8 cellular contexts compared by ENCODE assay signal in genomic region chr7:44621343-44622103, GRCh38. TPM values are rescaled to one million over a fixed set of nuclear protein-coding genes. Genes with fewer than 3 reads are reported as not detected.
DNase-seq lines count a peak whose midpoint lies in the region; ATAC-seq and TF ChIP-seq lines count a peak whose summit lies in the region.
"Not testable (repeated sequence)": the region's sequence is repeated elsewhere in the genome, so short reads cannot be mapped to it uniquely, and the experiment has no call there.

No MANE protein-coding gene starts in this region.

- peaks cover 31 to 56% of the 10 kb centered on the region in 2 donors for H3K4me1 ChIP-seq in adrenal gland (replicated peaks in 1 of 2)
- peaks cover 0 to 48% (median 4%) of the 10 kb centered on the region in 4 donors for H3K4me1 ChIP-seq in tibial nerve

- peak overlapping the region; percentile 5; the same call in 1 of the 2 replicates for H3K4me3 ChIP-seq in LNCaP clone FGC (ENCODE audit: low read depth, low read length)
- H3K4me3 ChIP-seq in adrenal gland, tibial nerve: not testable (repeated sequence)

- H3K36me3 ChIP-seq in adrenal gland (replicated peaks in 1 of 2) (peaks cover 0 to 17% of the 10 kb centered on the region in 2 donors), tibial nerve (peaks cover 0 to 27% (median 0%) of the 10 kb centered on the region in 3 donors)

- intact Hi-C loops in adrenal gland (cut with DNase I); left colon (cut with DNase I, micrococcal nuclease): not testable (repeated sequence)

- TF ChIP-seq EP300 in tibial nerve (IDR thresholded peaks at IDR 0.05), result not testable (repeated sequence)

- WGBS in adrenal gland, 4 donors, result 64 to 73% (median 67%) methylated on average over 12 of the region's 12 CpGs
- WGBS in tibial nerve, 2 donors, result 77 to 80% methylated on average over 12 of the region's 12 CpGs

- DNase-seq in CD1c-positive myeloid dendritic cell (ENCODE audit: extremely low spot score) (peak; percentile 79), adrenal gland (peak in 5 of 7 donors; percentile 66 to 76 (median 68)), fibroblast of gingiva (ENCODE audit: low read depth) (peak; percentile 63)
- DNase-seq in LNCaP clone FGC (ENCODE audit: low read depth); left colon; osteocyte (ENCODE audit: extremely low spot score, unreplicated experiment); tibial nerve (ENCODE audit: low spot score in 2 of 2): not testable (repeated sequence)

- H3K27ac ChIP-seq in VCaP (peak overlapping the region; percentile 55), adrenal gland (peak overlapping the region; percentile 80 to 90 (median 83)), tibial nerve (peak overlapping the region in 3 of 4 donors; percentile 34 to 74 (median 40))

- not testable (repeated sequence) for H3K9me3 Mint-ChIP-seq in osteocyte (ENCODE audit: unreplicated experiment)

- not testable (repeated sequence) for TF ChIP-seq POLR2A in adrenal gland (IDR thresholded peaks at IDR 0.05); tibial nerve (IDR thresholded peaks at IDR 0.05)

- not testable (repeated sequence) for H3K36me3 Mint-ChIP-seq in osteocyte (ENCODE audit: unreplicated experiment)

- peak overlapping the region; percentile 65 for H3K27ac Mint-ChIP-seq in osteocyte (ENCODE audit: unreplicated experiment)

- H3K4me3 Mint-ChIP-seq in osteocyte (ENCODE audit: unreplicated experiment), result not testable (repeated sequence)

- peak; percentile 55 for ATAC-seq in left colon

- H3K27me3 ChIP-seq in adrenal gland, tibial nerve: not testable (repeated sequence)

- not testable (repeated sequence) for H3K27me3 Mint-ChIP-seq in osteocyte (ENCODE audit: unreplicated experiment)

- not testable (repeated sequence) for TF ChIP-seq CTCF in LNCaP clone FGC (IDR thresholded peaks at IDR 0.05; ENCODE audit: control insufficient read depth, extremely low read depth, insufficient read depth); VCaP (conservative IDR thresholded peaks at IDR 0.05); adrenal gland (IDR thresholded peaks at IDR 0.05); osteocyte (IDR thresholded peaks at IDR 0.05); tibial nerve (IDR thresholded peaks at IDR 0.05)

- H3K4me1 Mint-ChIP-seq in osteocyte (ENCODE audit: unreplicated experiment), result peaks cover 38% of the 10 kb centered on the region

- H3K9me3 ChIP-seq in adrenal gland (replicated peaks in 1 of 3); tibial nerve: not testable (repeated sequence)

RNA-seq across cellular contexts. Expression of gene OGDH, which starts 15.1 kb away (rescaled TPM):
- 100 to 1,000 TPM; 128 to 284 (median 151) TPM for total RNA-seq in adrenal gland
- 100 to 1,000 TPM in 1 of 3 donors, 10 to 100 TPM in 2; 46.0 to 148 (median 59.8) TPM for polyA plus RNA-seq in adrenal gland
- total RNA-seq in left colon, result 100 to 1,000 TPM; 174 to 221 TPM
- 68.0 and 69.3 TPM in 2 replicates for total RNA-seq in osteocyte
- total RNA-seq in tibial nerve, result 10 to 100 TPM; 66.8 to 76.5 (median 70.1) TPM

RNA-seq across cellular contexts. Expression of gene TMED4, which starts 39.5 kb away (rescaled TPM):
- total RNA-seq in adrenal gland (100 to 1,000 TPM in 6 of 8 donors, 10 to 100 TPM in 2; 87.5 to 189 (median 127) TPM), left colon (10 to 100 TPM; 90.4 to 96.2 TPM), osteocyte (88.6 and 89.6 TPM in 2 replicates), tibial nerve (100 to 1,000 TPM; 132 to 232 (median 218) TPM)
- polyA plus RNA-seq in adrenal gland, result 10 to 100 TPM; 45.2 to 64.9 (median 46.7) TPM

RNA-seq across cellular contexts. Expression of gene DDX56, which starts 47.8 kb away (rescaled TPM):
- 10 to 100 TPM; 35.9 to 90.0 (median 54.7) TPM for total RNA-seq in adrenal gland
- polyA plus RNA-seq in adrenal gland, result 100 to 1,000 TPM in 2 of 3 donors, 10 to 100 TPM in 1; 71.4 to 543 (median 232) TPM
- total RNA-seq in left colon, result 10 to 100 TPM; 36.5 to 59.2 TPM
- total RNA-seq in osteocyte, result 67.0 and 69.0 TPM in 2 replicates
- total RNA-seq in tibial nerve, result 10 to 100 TPM; 42.4 to 59.1 (median 56.5) TPM
